1 cellular context compared by ENCODE assay signal in the genomic region with DNA sequence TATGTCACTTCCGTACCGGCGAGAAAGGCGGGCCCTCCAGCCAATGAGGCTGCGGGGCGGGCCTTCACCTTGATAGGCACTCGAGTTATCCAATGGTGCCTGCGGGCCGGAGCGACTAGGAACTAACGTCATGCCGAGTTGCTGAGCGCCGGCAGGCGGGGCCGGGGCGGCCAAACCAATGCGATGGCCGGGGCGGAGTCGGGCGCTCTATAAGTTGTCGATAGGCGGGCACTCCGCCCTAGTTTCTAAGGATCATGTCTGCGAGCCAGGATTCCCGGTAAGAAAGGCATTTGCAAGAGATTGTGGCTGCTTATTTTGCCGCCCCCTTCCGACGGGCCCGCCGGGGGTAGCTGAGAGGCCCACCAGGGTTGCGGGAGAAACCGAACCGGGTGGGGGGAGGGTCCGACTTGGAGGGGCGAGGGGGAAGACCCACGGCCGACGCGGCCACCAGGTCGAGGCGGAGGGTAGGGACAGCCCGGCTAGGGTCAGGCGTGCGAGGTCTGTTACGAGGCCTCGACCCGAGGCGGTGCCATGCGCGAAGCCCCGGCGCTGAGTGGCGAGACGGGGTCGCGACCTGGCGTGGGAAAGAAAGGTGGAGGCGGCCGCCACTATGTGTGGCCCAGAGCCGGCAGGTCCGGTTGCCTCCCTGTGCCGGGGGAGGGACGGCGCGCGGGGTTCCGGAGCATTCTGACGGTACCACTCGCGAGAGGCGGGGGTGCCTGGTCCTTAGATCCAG.
TF ChIP-seq lines count a peak whose summit lies in the region.

No MANE protein-coding gene starts in this region.

TF ChIP-seq in K562, 482 proteins besides CTCF, POLR2A, EP300 and RAD21 (continued from another document and continues in another):
- TF ChIP-seq ARID4B (CRISPR knock-in tag; IDR thresholded peaks at IDR 0.05) (peak; percentile 22; the same call in 1 of the 2 replicates), ZNF507 (tag; conservative IDR thresholded peaks at IDR 0.05) (no peak), ZC3H4 (CRISPR knock-in tag; IDR thresholded peaks at IDR 0.05; ENCODE audit: borderline replicate concordance) (peak; percentile 70; the same call in 1 of the 2 replicates), ARNT (IDR thresholded peaks at IDR 0.05) (no peak), PRDM10 (IDR thresholded peaks at IDR 0.05; ENCODE audit: partially characterized antibody) (no peak), SRSF1 (IDR thresholded peaks at IDR 0.05; ENCODE audit: low read depth, low read length) (0 out of 2 replicates have a peak, but pooled peaks have one; percentile 50), PTBP1 (IDR thresholded peaks at IDR 0.05; ENCODE audit: low read depth, low read length) (no peak), LEF1 (IDR thresholded peaks at IDR 0.05) (no peak), ZNF224 (CRISPR knock-in tag; IDR thresholded peaks at IDR 0.05) (0 out of 2 replicates have a peak, but pooled peaks have one; percentile 48), JUND (IDR thresholded peaks at IDR 0.05; ENCODE audit: borderline replicate concordance, low read depth, low read length) (peak; percentile 37; the same call in 1 of the 2 replicates), JUND (tag; IDR thresholded peaks at IDR 0.05; ENCODE audit: borderline replicate concordance, low read depth, low read length) (no peak), CXXC5 (CRISPR knock-in tag; IDR thresholded peaks at IDR 0.05) (peak; percentile 49), RBM22 (IDR thresholded peaks at IDR 0.05; ENCODE audit: low read depth, low read length, poor library complexity, severe bottlenecking) (peak; percentile 99), ASH1L (IDR thresholded peaks at IDR 0.05; ENCODE audit: borderline replicate concordance, low read depth, partially characterized antibody) (peak; percentile 95), NFATC3 (IDR thresholded peaks at IDR 0.05) (no peak), KLF13 (tag; IDR thresholded peaks at IDR 0.05; ENCODE audit: borderline replicate concordance, low read depth) (no peak), PRPF4 (IDR thresholded peaks at IDR 0.05; ENCODE audit: insufficient read depth, low read depth, low read length, poor library complexity, severe bottlenecking) (peak; percentile 96), CEBPB (tag; IDR thresholded peaks at IDR 0.05) (no peak), HEY1 (CRISPR knock-in tag; IDR thresholded peaks at IDR 0.05; ENCODE audit: borderline replicate concordance) (no peak), MEIS2 (IDR thresholded peaks at IDR 0.05; ENCODE audit: partially characterized antibody) (no peak), LCOR (CRISPR knock-in tag; IDR thresholded peaks at IDR 0.05) (no peak; the same call in none of the 2 replicates), ZNF253 (CRISPR knock-in tag; conservative IDR thresholded peaks at IDR 0.05) (0 out of 2 replicates have a peak, but pooled peaks have one; percentile 41), ELF1 (tag; IDR thresholded peaks at IDR 0.05) (peak; percentile 81), NR1H2 (CRISPR knock-in tag; IDR thresholded peaks at IDR 0.05) (no peak), WHSC1 (IDR thresholded peaks at IDR 0.05; ENCODE audit: low read length) (no peak), CREB1 (IDR thresholded peaks at IDR 0.05) (peak; percentile 93), CREB1 (CRISPR knock-in tag; IDR thresholded peaks at IDR 0.05) (peak; percentile 94), SNRNP70 (optimal IDR thresholded peaks at IDR 0.05; ENCODE audit: low read depth, low read length) (peak; percentile 24), CEBPG (CRISPR knock-in tag; IDR thresholded peaks at IDR 0.05) (no peak), CEBPG (tag; conservative IDR thresholded peaks at IDR 0.05 in 1 of 2, IDR thresholded peaks at IDR 0.05 in 1 of 2) (no peak), UBTF (IDR thresholded peaks at IDR 0.05; ENCODE audit: borderline replicate concordance in 1 of 2, low read depth in 2 of 2, low read length in 2 of 2) (no peak), ATF7 (IDR thresholded peaks at IDR 0.05) (peak; percentile 95), USF1 (CRISPR knock-in tag; IDR thresholded peaks at IDR 0.05) (no peak), ZNF830 (CRISPR knock-in tag; IDR thresholded peaks at IDR 0.05) (0 out of 2 replicates have a peak, but pooled peaks have one; percentile 73), COPS2 (conservative IDR thresholded peaks at IDR 0.05) (no peak), EGR1 (conservative IDR thresholded peaks at IDR 0.05) (peak; percentile 21; the same call in 1 of the 2 replicates), MED1 (CRISPR knock-in tag; IDR thresholded peaks at IDR 0.05; ENCODE audit: borderline replicate concordance) (no peak), POLR2B (IDR thresholded peaks at IDR 0.05; ENCODE audit: low read depth, partially characterized antibody) (peak; percentile 97), TCF15 (CRISPR knock-in tag; IDR thresholded peaks at IDR 0.05) (no peak), ZFP30 (CRISPR knock-in tag; IDR thresholded peaks at IDR 0.05; ENCODE audit: borderline replicate concordance) (no peak), ZNF239 (CRISPR knock-in tag; IDR thresholded peaks at IDR 0.05) (no peak), ZNF140 (CRISPR knock-in tag; IDR thresholded peaks at IDR 0.05) (no peak), ZNF740 (CRISPR knock-in tag; IDR thresholded peaks at IDR 0.05) (0 out of 2 replicates have a peak, but pooled peaks have one; percentile 26), ZNF740 (tag; IDR thresholded peaks at IDR 0.05) (no peak), PYGO2 (tag; IDR thresholded peaks at IDR 0.05) (no peak), ELF2 (CRISPR knock-in tag; IDR thresholded peaks at IDR 0.05) (peak; percentile 76), SNIP1 (IDR thresholded peaks at IDR 0.05; ENCODE audit: low read depth) (no peak)
- TF ChIP-seq, protein P1, sequence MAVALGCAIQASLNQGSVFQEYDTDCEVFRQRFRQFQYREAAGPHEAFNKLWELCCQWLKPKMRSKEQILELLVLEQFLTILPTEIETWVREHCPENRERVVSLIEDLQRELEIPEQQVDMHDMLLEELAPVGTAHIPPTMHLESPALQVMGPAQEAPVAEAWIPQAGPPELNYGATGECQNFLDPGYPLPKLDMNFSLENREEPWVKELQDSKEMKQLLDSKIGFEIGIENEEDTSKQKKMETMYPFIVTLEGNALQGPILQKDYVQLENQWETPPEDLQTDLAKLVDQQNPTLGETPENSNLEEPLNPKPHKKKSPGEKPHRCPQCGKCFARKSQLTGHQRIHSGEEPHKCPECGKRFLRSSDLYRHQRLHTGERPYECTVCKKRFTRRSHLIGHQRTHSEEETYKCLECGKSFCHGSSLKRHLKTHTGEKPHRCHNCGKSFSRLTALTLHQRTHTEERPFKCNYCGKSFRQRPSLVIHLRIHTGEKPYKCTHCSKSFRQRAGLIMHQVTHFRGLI (CRISPR knock-in tag; IDR thresholded peaks at IDR 0.05) = no peak
- TF ChIP-seq, protein P2, sequence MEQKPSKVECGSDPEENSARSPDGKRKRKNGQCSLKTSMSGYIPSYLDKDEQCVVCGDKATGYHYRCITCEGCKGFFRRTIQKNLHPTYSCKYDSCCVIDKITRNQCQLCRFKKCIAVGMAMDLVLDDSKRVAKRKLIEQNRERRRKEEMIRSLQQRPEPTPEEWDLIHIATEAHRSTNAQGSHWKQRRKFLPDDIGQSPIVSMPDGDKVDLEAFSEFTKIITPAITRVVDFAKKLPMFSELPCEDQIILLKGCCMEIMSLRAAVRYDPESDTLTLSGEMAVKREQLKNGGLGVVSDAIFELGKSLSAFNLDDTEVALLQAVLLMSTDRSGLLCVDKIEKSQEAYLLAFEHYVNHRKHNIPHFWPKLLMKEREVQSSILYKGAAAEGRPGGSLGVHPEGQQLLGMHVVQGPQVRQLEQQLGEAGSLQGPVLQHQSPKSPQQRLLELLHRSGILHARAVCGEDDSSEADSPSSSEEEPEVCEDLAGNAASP (IDR thresholded peaks at IDR 0.05) = no peak
